In genomic region chr3:187400756-187401155, GRCh38 we compare ENCODE assay signal across 22 cellular contexts.
"Had no signal": no experiment of that assay in that cellular context is flagged by ENCODE, and none has a peak within 500 bp of the region (broad histone marks: within the 10 kb centered on the region; RNA-seq: fewer than 3 reads in every experiment).

No MANE protein-coding gene starts in this region.

- DNase-seq: hippocampal formation; immature natural killer cell; islet precursor cell; left ventricle myocardium inferior; mesendoderm; naive B cell; natural killer cell; ovary; right lobe of liver; stimulated activated CD4-positive, alpha-beta T cell treated with anti-CD3 and anti-CD28 coated beads, Interleukin-1b, Interleukin-23, amount 100 ng/mL, for 48 hours; stimulated activated CD4-positive, alpha-beta T cell treated with anti-CD3 and anti-CD28 coated beads, Interleukin-2, amount 100 ng/mL, for 48 hours; stimulated activated naive B cell treated with anti-CD40 and anti-IgM and Interleukin-4, amounts not matched to agents 10 μg/mL and 1 μg/mL and 100 μg/mL, for 72 hours; stimulated activated naive CD8-positive, alpha-beta T cell treated with anti-CD3 and anti-CD28 coated beads, Interleukin-15, Interleukin-2, amounts not matched to agents 100 U/mL and 50 U/mL, for 24 hours; stomach; testis; tibial artery; trophoblast cell; upper lobe of right lung had no signal

- H3K4me3 ChIP-seq: left ventricle myocardium inferior, lung, ovary, right atrium auricular region, right lobe of liver, smooth muscle cell, stomach, testis, tibial artery, upper lobe of right lung had no signal

- ATAC-seq: natural killer cell; right lobe of liver; stimulated activated naive B cell treated with anti-CD40 and anti-IgM and Interleukin-4, amounts not matched to agents 10 μg/mL and 1 μg/mL and 100 μg/mL, for 72 hours; stimulated activated naive CD8-positive, alpha-beta T cell treated with anti-CD3 and anti-CD28 coated beads, Interleukin-15, Interleukin-2, amounts not matched to agents 100 U/mL and 50 U/mL, for 24 hours; upper lobe of right lung had no signal

- FAIRE-seq: urothelium cell line had no signal
